10 cellular contexts compared by ENCODE assay signal in the genomic region with DNA sequence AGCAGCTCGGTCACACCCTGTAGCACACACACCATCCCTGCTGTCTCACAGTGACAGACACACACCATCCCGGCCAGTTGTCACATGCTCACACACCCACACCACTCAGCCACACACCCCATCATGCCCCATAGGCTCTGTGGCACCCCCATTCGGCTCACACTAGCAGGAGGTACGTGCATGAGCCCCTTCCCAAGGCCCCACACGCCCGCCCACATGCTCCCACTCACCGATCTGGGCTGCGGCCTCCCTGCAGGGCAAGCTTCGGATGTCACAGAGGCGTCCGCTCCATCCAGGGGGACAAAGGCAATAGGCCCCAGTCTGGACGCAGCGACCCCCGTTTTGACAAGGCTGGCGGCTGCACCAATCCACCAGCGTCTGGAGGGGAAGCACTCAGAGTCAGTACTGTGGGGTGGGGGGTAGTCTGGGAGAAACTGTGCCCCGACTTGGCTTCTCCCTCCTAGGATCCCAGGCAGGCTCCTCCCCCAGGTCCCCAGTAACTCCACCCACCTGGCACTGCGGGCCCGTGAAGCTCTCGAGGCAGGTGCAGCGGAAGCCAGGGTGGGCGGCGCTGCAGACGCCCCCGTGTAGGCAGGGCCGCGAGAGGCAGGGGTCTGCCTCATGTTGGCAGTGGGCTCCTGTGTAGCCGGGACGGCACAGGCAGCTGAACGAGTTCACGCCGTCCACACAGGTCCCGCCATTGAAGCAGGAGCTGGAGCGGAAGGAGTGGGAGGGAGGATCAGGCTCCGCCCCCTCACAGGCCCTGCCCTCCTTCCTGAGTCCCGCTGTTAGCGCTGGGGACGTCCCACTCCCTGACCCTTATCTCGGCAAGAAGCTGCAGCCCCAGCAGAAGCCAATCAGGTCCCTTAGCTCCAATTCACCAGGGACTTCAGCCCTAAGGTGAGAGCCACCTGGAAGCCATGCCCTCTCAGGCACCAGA. TPM values are rescaled to one million over a fixed set of nuclear protein-coding genes. Genes with fewer than 3 reads are reported as not detected.
DNase-seq lines count a peak whose midpoint lies in the region; ATAC-seq and TF ChIP-seq lines count a peak whose summit lies in the region.
"Had no signal": no experiment of that assay in that cellular context is flagged by ENCODE, and none has a peak within 500 bp of the region (broad histone marks: within the 10 kb centered on the region; RNA-seq: fewer than 3 reads in every experiment).

No MANE protein-coding gene starts in this region.

- H3K79me2 ChIP-seq in OCI-LY1 (ENCODE audit: insufficient read depth, low read length) = no peaks in the 10 kb centered on the region

- POLR2A ChIA-PET in MCF 10A (lab: Yijun Ruan, JAX) = no interaction called here

- CTCF ChIA-PET in MCF 10A (lab: Yijun Ruan, JAX) = interaction anchor here (0.5 to 1.4 kb wide), 5 partner anchors 18 to 376 kb away, joined by 3 to 5 read pairs (median 3); no protein-coding TSS in a partner anchor

- intact Hi-C loops in breast epithelium (cut with DNase I; ENCODE audit: low total_unique reads) (loop anchor here (10.0 kb wide), 2 partner anchors 64 to 154 kb away; partner anchors contain the start of gene BRD4), MCF 10A (cut with micrococcal nuclease) (no loop called here), right cardiac atrium (cut with DNase I) (no loop called here)

- no peaks in the 10 kb centered on the region for H3F3A ChIP-seq in OCI-LY1 (ENCODE audit: insufficient read depth, low read length)

- no peaks in the 10 kb centered on the region for H3K4me1 ChIP-seq in breast epithelium
- H3K4me1 ChIP-seq in OCI-LY1 (ENCODE audit: insufficient read depth, low read length, severe bottlenecking) = peaks cover 9% of the 10 kb centered on the region
- no peaks in the 10 kb centered on the region for H3K4me1 ChIP-seq in right cardiac atrium (ENCODE audit: control insufficient read depth, insufficient read depth, low read length)
- peaks cover 3 to 18% (median 10%) of the 10 kb centered on the region in 4 donors for H3K4me1 ChIP-seq in upper lobe of left lung

- no TSS peak for BruUV-seq in MCF 10A (replicated peaks; lab: Mats Ljungman, UMichigan)

- no peak overlapping the region for H2AFZ ChIP-seq in OCI-LY1 (ENCODE audit: low read length)

- no peaks in the 10 kb centered on the region for H3K36me3 ChIP-seq in breast epithelium
- no peaks in the 10 kb centered on the region for H3K36me3 ChIP-seq in OCI-LY1 (ENCODE audit: insufficient read depth, low read length)
- no peaks in the 10 kb centered on the region for H3K36me3 ChIP-seq in upper lobe of left lung

- H3K27me3 ChIP-seq in breast epithelium (no peaks in the 10 kb centered on the region), OCI-LY1 (ENCODE audit: insufficient read depth, low read length) (no peaks in the 10 kb centered on the region), right cardiac atrium (ENCODE audit: control insufficient read depth, insufficient read depth) (no peaks in the 10 kb centered on the region), upper lobe of left lung (no peaks in the 10 kb centered on the region)

- H3K9me2 ChIP-seq in OCI-LY1 (ENCODE audit: low read depth, low read length) = no peaks in the 10 kb centered on the region

- peaks cover 7% of the 10 kb centered on the region for H3K4me1 Mint-ChIP-seq in MCF 10A (ENCODE audit: insufficient read depth, unreplicated experiment)

- H3K36me3 Mint-ChIP-seq in MCF 10A (ENCODE audit: insufficient read depth, unreplicated experiment) = no peaks in the 10 kb centered on the region

- H3K27ac Mint-ChIP-seq in MCF 10A (ENCODE audit: low read depth, unreplicated experiment) = no peak overlapping the region

- TF ChIP-seq POLR2A in breast epithelium (IDR thresholded peaks at IDR 0.05) (no peak), upper lobe of left lung (IDR thresholded peaks at IDR 0.05) (no peak)

- peak; percentile 55 to 64 for ATAC-seq in right cardiac atrium
- ATAC-seq in upper lobe of left lung (ENCODE audit: low FRiP score in 2 of 2) = peak; percentile 38 to 67
- no peak for ATAC-seq in GM21529 (IDR thresholded peaks at IDR 0.05; ENCODE audit: unreplicated experiment)

- H3K4me2 ChIP-seq in OCI-LY1 (ENCODE audit: low read length) = peak overlapping the region; percentile 65

- no peaks in the 10 kb centered on the region for H3K9me3 Mint-ChIP-seq in MCF 10A (ENCODE audit: unreplicated experiment)
- H3K9me3 Mint-ChIP-seq: central memory CD8-positive, alpha-beta T cell had no signal

- no peak for DNase-seq in breast epithelium (ENCODE audit: low spot score in 2 of 2)
- no peak for DNase-seq in MCF 10A (ENCODE audit: unreplicated experiment)
- peak in 2 of 3 donors; percentile 74 to 83 for DNase-seq in right cardiac atrium
- peak; percentile 45 to 82 for DNase-seq in upper lobe of left lung
- no peak for DNase-seq in T-helper 1 cell
- DNase-seq in stimulated activated CD4-positive, alpha-beta T cell treated with anti-CD3 and anti-CD28 coated beads, Interleukin-1b, Interleukin-23, amount 100 ng/mL, for 48 hours = no peak
- DNase-seq: activated CD4-positive, alpha-beta T cell treated with anti-CD3 and anti-CD28 coated beads, Interleukin-2, amount 50 U/mL, for 4 hours had no signal

- TF ChIP-seq CTCF in breast epithelium (IDR thresholded peaks at IDR 0.05) (no peak), MCF 10A (IDR thresholded peaks at IDR 0.05; ENCODE audit: unreplicated experiment) (no peak), OCI-LY1 (IDR thresholded peaks at IDR 0.05; ENCODE audit: low read length) (no peak), upper lobe of left lung (IDR thresholded peaks at IDR 0.05) (no peak)

- H3K27me3 Mint-ChIP-seq in MCF 10A (ENCODE audit: insufficient read depth, unreplicated experiment) = no peaks in the 10 kb centered on the region

- H3K27ac ChIP-seq in breast epithelium (no peak overlapping the region), OCI-LY1 (ENCODE audit: low read depth, low read length, poor library complexity, severe bottlenecking) (no peak overlapping the region), right cardiac atrium (ENCODE audit: low read length) (no peak overlapping the region), upper lobe of left lung (no peak overlapping the region)

- H3K9ac ChIP-seq in OCI-LY1 (ENCODE audit: low read length) = peak overlapping the region; percentile 54; the same call in 1 of the 2 replicates

- WGBS in right cardiac atrium = 68% methylated on average over 39 of the region's 39 CpGs
- 64 to 79% methylated on average over 13 to 38 of the region's 39 CpGs for WGBS in upper lobe of left lung, 2 donors

- no peak overlapping the region for H3K4me3 Mint-ChIP-seq in MCF 10A (ENCODE audit: unreplicated experiment)
- H3K4me3 Mint-ChIP-seq: central memory CD8-positive, alpha-beta T cell had no signal

- H3K4me3 ChIP-seq in breast epithelium (peak overlapping the region in 2 of 3 donors; percentile 41 to 45), OCI-LY1 (ENCODE audit: low read depth, low read length, poor library complexity, severe bottlenecking) (peak overlapping the region; percentile 61), right cardiac atrium (ENCODE audit: low read length) (no peak overlapping the region), upper lobe of left lung (peak overlapping the region in 3 of 4 donors; percentile 39 to 47 (median 42))

- H3K9me3 ChIP-seq in breast epithelium (no peaks in the 10 kb centered on the region), OCI-LY1 (ENCODE audit: low read length) (no peaks in the 10 kb centered on the region), right cardiac atrium (ENCODE audit: control insufficient read depth, low read length) (no peaks in the 10 kb centered on the region), upper lobe of left lung (no peaks in the 10 kb centered on the region)

- H4K20me1 ChIP-seq in OCI-LY1 (ENCODE audit: insufficient read depth, low read length) = no peaks in the 10 kb centered on the region

- no peak for TF ChIP-seq EP300 in upper lobe of left lung (IDR thresholded peaks at IDR 0.05)

RNA-seq across cellular contexts. Expression of gene NOTCH3, which starts 20.1 kb away (rescaled TPM):
- 10 to 100 TPM; 22.0 to 36.4 (median 22.7) TPM for total RNA-seq in breast epithelium
- total RNA-seq in MCF 10A (2022) = 3.7 and 7.7 TPM in 2 replicates
- 10 to 100 TPM; 11.3 to 22.1 (median 17.2) TPM for total RNA-seq in right cardiac atrium
- polyA plus RNA-seq in right cardiac atrium = 10.9 TPM
- 10 to 100 TPM; 23.9 to 56.6 (median 43.1) TPM for total RNA-seq in upper lobe of left lung

RNA-seq across cellular contexts. Expression of gene EPHX3, which starts 51.5 kb away (rescaled TPM):
- total RNA-seq in breast epithelium (under 1 TPM in 1 of 3 donors, not detected in 2; 0.29 TPM), MCF 10A (2022) (0.96 and 1.1 TPM in 2 replicates), right cardiac atrium (under 1 TPM in 2 of 4 donors, not detected in 2; 0.11 to 0.17 TPM), upper lobe of left lung (1 to 10 TPM; 2.0 to 4.8 (median 2.3) TPM)
- 0.09 TPM for polyA plus RNA-seq in right cardiac atrium

Comparison
In these comparisons a context has a peak if more than half of its experiments do, and no peak if none do; other contexts are left out.
1. DNase-seq: peak in right cardiac atrium (2 of 3) and upper lobe of left lung (2 of 2); none in breast epithelium (0 of 2), MCF 10A (single experiment), T-helper 1 cell (0 of 5) and stimulated activated CD4-positive, alpha-beta T cell treated with anti-CD3 and anti-CD28 coated beads, Interleukin-1b, Interleukin-23, amount 100 ng/mL, for 48 hours (single experiment).